In the genomic region with DNA sequence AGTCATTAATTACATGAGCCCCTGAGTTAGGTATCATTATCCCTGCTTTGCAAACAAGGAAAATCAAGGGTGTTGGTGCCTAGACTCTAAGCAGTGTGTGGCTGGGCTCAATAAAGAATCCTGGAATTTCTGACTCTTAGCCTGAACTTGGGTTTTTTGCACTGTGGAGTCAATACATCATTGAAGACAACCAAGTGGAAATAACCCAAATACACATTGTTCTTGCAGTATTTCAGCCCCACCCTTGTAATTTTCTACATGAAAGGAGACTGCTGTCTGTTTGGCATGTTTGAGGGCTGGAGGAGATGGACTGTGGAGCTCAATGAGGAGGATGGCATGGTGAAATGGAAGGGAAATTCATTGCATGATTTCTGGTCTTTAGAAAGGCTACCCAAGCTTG, we compare ENCODE assay signal across 29 cellular contexts.
"Had no signal": no experiment of that assay in that cellular context is flagged by ENCODE, and none has a peak within 500 bp of the region (broad histone marks: within the 10 kb centered on the region; RNA-seq: fewer than 3 reads in every experiment).

No MANE protein-coding gene starts in this region.

- H3K4me1 Mint-ChIP-seq: naive thymus-derived CD4-positive, alpha-beta T cell; natural killer cell; nephron; stimulated activated effector memory CD8-positive, alpha-beta T cell treated with anti-CD3 and anti-CD28 coated beads, Interleukin-12 subunit alpha, Interleukin-12 subunit beta, amount 100 ng/mL, for 72 hours; stimulated activated naive B cell treated with anti-CD40 and anti-IgM and Interleukin-4, amounts not matched to agents 10 μg/mL and 1 μg/mL and 100 μg/mL, for 72 hours had no signal

- H3K4me3 Mint-ChIP-seq: naive thymus-derived CD4-positive, alpha-beta T cell; natural killer cell; nephron; stimulated activated effector memory CD8-positive, alpha-beta T cell treated with anti-CD3 and anti-CD28 coated beads, Interleukin-12 subunit alpha, Interleukin-12 subunit beta, amount 100 ng/mL, for 72 hours; stimulated activated naive B cell treated with anti-CD40 and anti-IgM and Interleukin-4, amounts not matched to agents 10 μg/mL and 1 μg/mL and 100 μg/mL, for 72 hours; stimulated activated naive CD8-positive, alpha-beta T cell treated with anti-CD3 and anti-CD28 coated beads, Interleukin-15, Interleukin-2, amounts not matched to agents 100 ng/mL and 50 ng/mL, for 24 hours; type B pancreatic cell had no signal

- H3K27me3 ChIP-seq: neutrophil, pancreas, right lobe of liver, sigmoid colon, suprapubic skin, testis, transverse colon, upper lobe of right lung, uterus had no signal

- H3K36me3 Mint-ChIP-seq: naive thymus-derived CD4-positive, alpha-beta T cell; natural killer cell; stimulated activated effector memory CD8-positive, alpha-beta T cell treated with anti-CD3 and anti-CD28 coated beads, Interleukin-12 subunit alpha, Interleukin-12 subunit beta, amount 100 ng/mL, for 72 hours; stimulated activated naive B cell treated with anti-CD40 and anti-IgM and Interleukin-4, amounts not matched to agents 10 μg/mL and 1 μg/mL and 100 μg/mL, for 72 hours; type B pancreatic cell had no signal

- H3K9me3 ChIP-seq: neutrophil, pancreas, psoas muscle, right lobe of liver, sigmoid colon, suprapubic skin, testis, tibial artery, transverse colon, upper lobe of right lung, uterus had no signal

- H3K4me3 ChIP-seq: pancreas, psoas muscle, right lobe of liver, sigmoid colon, suprapubic skin, testis, tibial artery, transverse colon, upper lobe of right lung, uterus had no signal

- FAIRE-seq: pancreas, small intestine had no signal

- H3K36me3 ChIP-seq: neutrophil, pancreas, right lobe of liver, sigmoid colon, suprapubic skin, tibial artery, transverse colon, upper lobe of right lung, uterus had no signal

- DNase-seq: naive thymus-derived CD4-positive, alpha-beta T cell; natural killer cell; nucleus accumbens; pancreas; posterior cingulate gyrus; psoas muscle; right cardiac atrium; right lobe of liver; sigmoid colon; small intestine; stimulated activated CD4-positive, alpha-beta T cell treated with anti-CD3 and anti-CD28 coated beads, Interleukin-15, amount 100 ng/mL, for 24 hours; stimulated activated CD4-positive, alpha-beta T cell treated with anti-CD3 and anti-CD28 coated beads, Interleukin-2, amount 100 ng/mL, for 24 hours; stimulated activated CD4-positive, alpha-beta T cell treated with anti-CD3 and anti-CD28 coated beads, Interleukin-2, amount 100 ng/mL, for 48 hours; stimulated activated CD4-positive, alpha-beta T cell treated with anti-CD3 and anti-CD28 coated beads, Interleukin-4, amount 100 ng/mL, for 24 hours; stimulated activated naive B cell treated with anti-CD40 and anti-IgM and Interleukin-4, amounts not matched to agents 10 μg/mL and 1 μg/mL and 100 μg/mL, for 72 hours; stimulated activated naive CD4-positive, alpha-beta T cell treated with Interleukin-2 at 50 U/mL for 16 hours; substantia nigra; testis; tibial artery; transverse colon; upper lobe of right lung; uterus had no signal

- H3K27ac ChIP-seq: neutrophil, pancreas, psoas muscle, right lobe of liver, sigmoid colon, suprapubic skin, testis, tibial artery, upper lobe of right lung, uterus had no signal

- H3K27ac Mint-ChIP-seq: naive thymus-derived CD4-positive, alpha-beta T cell; natural killer cell; nephron; progenitor cell of endocrine pancreas; stimulated activated effector memory CD8-positive, alpha-beta T cell treated with anti-CD3 and anti-CD28 coated beads, Interleukin-12 subunit alpha, Interleukin-12 subunit beta, amount 100 ng/mL, for 72 hours; stimulated activated naive B cell treated with anti-CD40 and anti-IgM and Interleukin-4, amounts not matched to agents 10 μg/mL and 1 μg/mL and 100 μg/mL, for 72 hours; stimulated activated naive CD8-positive, alpha-beta T cell treated with anti-CD3 and anti-CD28 coated beads, Interleukin-15, Interleukin-2, amounts not matched to agents 100 ng/mL and 50 ng/mL, for 24 hours; type B pancreatic cell had no signal

- H3K27me3 Mint-ChIP-seq: progenitor cell of endocrine pancreas, type B pancreatic cell had no signal

- H3K4me1 ChIP-seq: pancreas, psoas muscle, right lobe of liver, tibial artery, upper lobe of right lung, uterus had no signal

- ATAC-seq: naive thymus-derived CD4-positive, alpha-beta T cell; natural killer cell; pancreas; psoas muscle; right cardiac atrium; right lobe of liver; stimulated activated effector memory CD8-positive, alpha-beta T cell treated with anti-CD3 and anti-CD28 coated beads, Interleukin-12 subunit alpha, Interleukin-12 subunit beta, amount 100 ng/mL, for 72 hours; stimulated activated naive B cell treated with anti-CD40 and anti-IgM and Interleukin-4, amounts not matched to agents 10 μg/mL and 1 μg/mL and 100 μg/mL, for 72 hours; upper lobe of right lung had no signal

- H3K9me3 Mint-ChIP-seq: natural killer cell; nephron; stimulated activated effector memory CD8-positive, alpha-beta T cell treated with anti-CD3 and anti-CD28 coated beads, Interleukin-12 subunit alpha, Interleukin-12 subunit beta, amount 100 ng/mL, for 72 hours; stimulated activated naive B cell treated with anti-CD40 and anti-IgM and Interleukin-4, amounts not matched to agents 10 μg/mL and 1 μg/mL and 100 μg/mL, for 72 hours; stimulated activated naive CD8-positive, alpha-beta T cell treated with anti-CD3 and anti-CD28 coated beads, Interleukin-15, Interleukin-2, amounts not matched to agents 100 ng/mL and 50 ng/mL, for 24 hours; type B pancreatic cell had no signal
